ENCODE assay signal across 16 cellular contexts in genomic region chr13:33110386-33110712, GRCh38.
DNase-seq lines count a peak whose midpoint lies in the region; ATAC-seq and TF ChIP-seq lines count a peak whose summit lies in the region.
"Had no signal": no experiment of that assay in that cellular context is flagged by ENCODE, and none has a peak within 500 bp of the region (broad histone marks: within the 10 kb centered on the region; RNA-seq: fewer than 3 reads in every experiment).

No MANE protein-coding gene starts in this region.

- H3K9me3 Mint-ChIP-seq in memory B cell, result peaks cover 2% of the 10 kb centered on the region
- H3K9me3 Mint-ChIP-seq: activated CD4-positive, alpha-beta T cell treated with anti-CD3 and anti-CD28 coated beads, Interleukin-2, amount 10 ng/mL, durations not matched to agents 24 days and 14 days; brain; natural killer cell treated with Interleukin-12 subunit alpha and Interleukin-12 subunit beta and Interleukin-15 and Interleukin-18, amount 100 ng/mL, for 72 hours had no signal

- H3K4me1 ChIP-seq in GM23248 (ENCODE audit: insufficient read depth) (peaks cover 51% of the 10 kb centered on the region), suprapubic skin (peaks cover 49% of the 10 kb centered on the region)

- no peak overlapping the region for H2AFZ ChIP-seq in GM23248

- peaks cover 28% of the 10 kb centered on the region for H3K27me3 Mint-ChIP-seq in memory B cell
- H3K27me3 Mint-ChIP-seq: brain; CD4-positive, CD25-positive, alpha-beta regulatory T cell had no signal

- H4K20me1 ChIP-seq in GM23248 (ENCODE audit: insufficient read depth), result no peaks in the 10 kb centered on the region

- no peak for TF ChIP-seq POLR2A in suprapubic skin (IDR thresholded peaks at IDR 0.05)

- H3K9ac ChIP-seq in GM23248, result no peak overlapping the region; the same call in 1 of the 2 replicates

- peaks cover 19% of the 10 kb centered on the region; the same call in 1 of the 2 replicates for H3K36me3 ChIP-seq in GM23248 (ENCODE audit: low read depth)
- H3K36me3 ChIP-seq in suprapubic skin, result peaks cover 52% of the 10 kb centered on the region

- H3K4me2 ChIP-seq in GM23248 (ENCODE audit: unreplicated experiment), result no peak overlapping the region

- H3K27me3 ChIP-seq in GM23248 (replicated peaks; ENCODE audit: insufficient read depth), result no peaks in the 10 kb centered on the region
- no peaks in the 10 kb centered on the region for H3K27me3 ChIP-seq in suprapubic skin

- H3K4me3 ChIP-seq in GM23248, result no peak overlapping the region
- H3K4me3 ChIP-seq in coronary artery, result no peak overlapping the region
- H3K4me3 ChIP-seq in suprapubic skin, result no peak overlapping the region

- intact Hi-C loops in posterior cingulate gyrus (cut with DNase I), result no loop called here

- no peaks in the 10 kb centered on the region for H3K36me3 Mint-ChIP-seq in memory B cell
- H3K36me3 Mint-ChIP-seq: CD4-positive, CD25-positive, alpha-beta regulatory T cell; immature natural killer cell; natural killer cell treated with Interleukin-12 subunit alpha and Interleukin-12 subunit beta and Interleukin-15 and Interleukin-18, amount 100 ng/mL, for 72 hours had no signal

- peak; percentile 2 for ATAC-seq in memory B cell (ENCODE audit: low read depth)
- ATAC-seq in GM21381 (IDR thresholded peaks at IDR 0.05; ENCODE audit: unreplicated experiment), result no peak
- ATAC-seq: natural killer cell treated with Interleukin-12 subunit alpha and Interleukin-12 subunit beta and Interleukin-15 and Interleukin-18, amount 100 ng/mL, for 72 hours had no signal

- TF ChIP-seq CTCF in coronary artery (IDR thresholded peaks at IDR 0.05) (no peak), suprapubic skin (IDR thresholded peaks at IDR 0.05) (no peak)

- peaks cover 36% of the 10 kb centered on the region for H3K4me1 Mint-ChIP-seq in memory B cell
- H3K4me1 Mint-ChIP-seq: activated CD4-positive, alpha-beta T cell treated with anti-CD3 and anti-CD28 coated beads, Interleukin-2, amount 10 ng/mL, durations not matched to agents 24 days and 14 days; immature natural killer cell had no signal

- H3K79me2 ChIP-seq in GM23248 (ENCODE audit: insufficient read depth), result no peaks in the 10 kb centered on the region

- H3K27ac ChIP-seq in GM23248 (peak overlapping the region; percentile 69), coronary artery (peak overlapping the region; percentile 25 to 84), suprapubic skin (peak overlapping the region; percentile 50)
- H3K27ac ChIP-seq: epithelial cell of prostate had no signal

- WGBS in GM23248 (ENCODE audit: low coverage in 1 of 2, low lambda C conversion rate in 2 of 2, missing lambda C conversion rate in 2 of 2), 2 experiments, result 35 to 39% methylated on average over 5 of the region's 5 CpGs
- 68% methylated on average over 5 of the region's 5 CpGs for WGBS in suprapubic skin

- no peak for DNase-seq in GM23248
- no peak for DNase-seq in coronary artery (ENCODE audit: low spot score)
- DNase-seq in memory B cell (ENCODE audit: low spot score in 2 of 2), result no peak
- DNase-seq in suprapubic skin (ENCODE audit: low spot score in 2 of 2), result no peak
- no peak for DNase-seq in NCI-H1092 (lab: John Stamatoyannopoulos, UW)
- DNase-seq in posterior cingulate gyrus, result no peak
- DNase-seq in NCI-H446 (lab: John Stamatoyannopoulos, UW), result no peak
- DNase-seq: CD4-positive, CD25-positive, alpha-beta regulatory T cell; immature natural killer cell; KBM-7; NCI-H2029 treated with DMSO at 0.1 percent for 48 hours had no signal

- peak overlapping the region; percentile 25 for H3K27ac Mint-ChIP-seq in memory B cell
- H3K27ac Mint-ChIP-seq: activated CD4-positive, alpha-beta T cell treated with anti-CD3 and anti-CD28 coated beads, Interleukin-2, amount 10 ng/mL, durations not matched to agents 24 days and 14 days; CD4-positive, CD25-positive, alpha-beta regulatory T cell; immature natural killer cell; natural killer cell treated with Interleukin-12 subunit alpha and Interleukin-12 subunit beta and Interleukin-15 and Interleukin-18, amount 100 ng/mL, for 72 hours had no signal

- no peaks in the 10 kb centered on the region for H3K9me2 ChIP-seq in GM23248 (ENCODE audit: insufficient read depth)

- peaks cover 40% of the 10 kb centered on the region for H3F3A ChIP-seq in GM23248 (ENCODE audit: insufficient read depth)

- TF ChIP-seq EP300 in suprapubic skin (IDR thresholded peaks at IDR 0.05), result no peak

- peak overlapping the region; percentile 77 for H3K4me3 Mint-ChIP-seq in memory B cell
- H3K4me3 Mint-ChIP-seq: activated CD4-positive, alpha-beta T cell treated with anti-CD3 and anti-CD28 coated beads, Interleukin-2, amount 10 ng/mL, durations not matched to agents 24 days and 14 days; brain; CD4-positive, CD25-positive, alpha-beta regulatory T cell; immature natural killer cell; natural killer cell treated with Interleukin-12 subunit alpha and Interleukin-12 subunit beta and Interleukin-15 and Interleukin-18, amount 100 ng/mL, for 72 hours had no signal

- in situ Hi-C loops in GM23248 (cut with MboI), result no loop called here

- H3K9me3 ChIP-seq in GM23248 (ENCODE audit: low read depth), result no peaks in the 10 kb centered on the region
- H3K9me3 ChIP-seq in suprapubic skin, result no peaks in the 10 kb centered on the region
